ENCODE assay signal across 1 cellular context in genomic region chr9:136944519-136945332, GRCh38.
A peak's percentile ranks its signal among the peaks of the same experiment; 100 is the strongest.
TF ChIP-seq lines count a peak whose summit lies in the region.

Gene C8G, plus strand, starts transcription at chr9:136945243. Its CDS starts 78 bp downstream, at chr9:136945321.
Gene FBXW5, minus strand, starts transcription at chr9:136944738. Its CDS starts 655 bp downstream, at chr9:136944083.

TF ChIP-seq in K562, 482 proteins besides CTCF, POLR2A, EP300 and RAD21 (continued from another document and continues in another):
- TF ChIP-seq, protein P1, sequence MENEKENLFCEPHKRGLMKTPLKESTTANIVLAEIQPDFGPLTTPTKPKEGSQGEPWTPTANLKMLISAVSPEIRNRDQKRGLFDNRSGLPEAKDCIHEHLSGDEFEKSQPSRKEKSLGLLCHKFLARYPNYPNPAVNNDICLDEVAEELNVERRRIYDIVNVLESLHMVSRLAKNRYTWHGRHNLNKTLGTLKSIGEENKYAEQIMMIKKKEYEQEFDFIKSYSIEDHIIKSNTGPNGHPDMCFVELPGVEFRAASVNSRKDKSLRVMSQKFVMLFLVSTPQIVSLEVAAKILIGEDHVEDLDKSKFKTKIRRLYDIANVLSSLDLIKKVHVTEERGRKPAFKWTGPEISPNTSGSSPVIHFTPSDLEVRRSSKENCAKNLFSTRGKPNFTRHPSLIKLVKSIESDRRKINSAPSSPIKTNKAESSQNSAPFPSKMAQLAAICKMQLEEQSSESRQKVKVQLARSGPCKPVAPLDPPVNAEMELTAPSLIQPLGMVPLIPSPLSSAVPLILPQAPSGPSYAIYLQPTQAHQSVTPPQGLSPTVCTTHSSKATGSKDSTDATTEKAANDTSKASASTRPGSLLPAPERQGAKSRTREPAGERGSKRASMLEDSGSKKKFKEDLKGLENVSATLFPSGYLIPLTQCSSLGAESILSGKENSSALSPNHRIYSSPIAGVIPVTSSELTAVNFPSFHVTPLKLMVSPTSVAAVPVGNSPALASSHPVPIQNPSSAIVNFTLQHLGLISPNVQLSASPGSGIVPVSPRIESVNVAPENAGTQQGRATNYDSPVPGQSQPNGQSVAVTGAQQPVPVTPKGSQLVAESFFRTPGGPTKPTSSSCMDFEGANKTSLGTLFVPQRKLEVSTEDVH (IDR thresholded peaks at IDR 0.05; ENCODE audit: low read depth, partially characterized antibody) = peak; percentile 45
- TF ChIP-seq NONO (IDR thresholded peaks at IDR 0.05; ENCODE audit: low read depth in 2 of 2, low read length in 1 of 2) = peak in 1 of 2 experiments; percentile 89; a peak in 1 of 4 replicates
- peak; percentile 74; the same call in 1 of the 2 replicates for TF ChIP-seq ELF4 (CRISPR knock-in tag; IDR thresholded peaks at IDR 0.05)
- peak; percentile 71 to 77; a peak in 3 of 4 replicates for TF ChIP-seq FOXK2 (conservative IDR thresholded peaks at IDR 0.05 in 1 of 2, IDR thresholded peaks at IDR 0.05 in 1 of 2; ENCODE audit: low read depth in 2 of 2)
- no peak for TF ChIP-seq GATA2 (CRISPR knock-in tag; IDR thresholded peaks at IDR 0.05)
- peak; percentile 55; the same call in 1 of the 2 replicates for TF ChIP-seq SMARCA5 (IDR thresholded peaks at IDR 0.05)
- TF ChIP-seq, protein P2, sequence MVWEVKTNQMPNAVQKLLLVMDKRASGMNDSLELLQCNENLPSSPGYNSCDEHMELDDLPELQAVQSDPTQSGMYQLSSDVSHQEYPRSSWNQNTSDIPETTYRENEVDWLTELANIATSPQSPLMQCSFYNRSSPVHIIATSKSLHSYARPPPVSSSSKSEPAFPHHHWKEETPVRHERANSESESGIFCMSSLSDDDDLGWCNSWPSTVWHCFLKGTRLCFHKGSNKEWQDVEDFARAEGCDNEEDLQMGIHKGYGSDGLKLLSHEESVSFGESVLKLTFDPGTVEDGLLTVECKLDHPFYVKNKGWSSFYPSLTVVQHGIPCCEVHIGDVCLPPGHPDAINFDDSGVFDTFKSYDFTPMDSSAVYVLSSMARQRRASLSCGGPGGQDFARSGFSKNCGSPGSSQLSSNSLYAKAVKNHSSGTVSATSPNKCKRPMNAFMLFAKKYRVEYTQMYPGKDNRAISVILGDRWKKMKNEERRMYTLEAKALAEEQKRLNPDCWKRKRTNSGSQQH (CRISPR knock-in tag; IDR thresholded peaks at IDR 0.05) = peak; percentile 61; the same call in 1 of the 2 replicates
- peak; percentile 100 for TF ChIP-seq ZBTB17 (CRISPR knock-in tag; IDR thresholded peaks at IDR 0.05)
- TF ChIP-seq MAZ (CRISPR knock-in tag; conservative IDR thresholded peaks at IDR 0.05 in 1 of 2, IDR thresholded peaks at IDR 0.05 in 1 of 2) = peak; percentile 96 to 99
- peak in 1 of 2 experiments; percentile 34; a peak in 2 of 4 replicates for TF ChIP-seq RCOR1 (IDR thresholded peaks at IDR 0.05; ENCODE audit: borderline replicate concordance in 1 of 2, low read depth in 2 of 2, low read length in 2 of 2)
- peak; percentile 64; the same call in 1 of the 2 replicates for TF ChIP-seq RFX7 (CRISPR knock-in tag; IDR thresholded peaks at IDR 0.05)
- TF ChIP-seq HNRNPLL (IDR thresholded peaks at IDR 0.05; ENCODE audit: low read depth, low read length, poor library complexity, severe bottlenecking) = peak; percentile 57
- TF ChIP-seq TSHZ1 (CRISPR knock-in tag; IDR thresholded peaks at IDR 0.05) = 0 out of 2 replicates have a peak, but pooled peaks have one; percentile 32
- no peak for TF ChIP-seq ELK3 (CRISPR knock-in tag; IDR thresholded peaks at IDR 0.05)
- TF ChIP-seq NCOA4 (IDR thresholded peaks at IDR 0.05; ENCODE audit: partially characterized antibody) = no peak
- peak; percentile 80 for TF ChIP-seq RBM22 (IDR thresholded peaks at IDR 0.05; ENCODE audit: low read depth, low read length, poor library complexity, severe bottlenecking)
- TF ChIP-seq MTA3 (IDR thresholded peaks at IDR 0.05; ENCODE audit: borderline replicate concordance) = peak; percentile 82
- peak in 1 of 2 experiments; percentile 56 for TF ChIP-seq AFF1 (IDR thresholded peaks at IDR 0.05; ENCODE audit: low read depth in 1 of 2, partially characterized antibody in 2 of 2)
- no peak for TF ChIP-seq ZNF507 (tag; conservative IDR thresholded peaks at IDR 0.05)
- no peak for TF ChIP-seq ID3 (CRISPR knock-in tag; IDR thresholded peaks at IDR 0.05)
- TF ChIP-seq ID3 (tag; IDR thresholded peaks at IDR 0.05) = peak; percentile 66
- TF ChIP-seq PCBP1 (IDR thresholded peaks at IDR 0.05; ENCODE audit: low read depth, low read length, poor library complexity, severe bottlenecking) = peak; percentile 58
- peak; percentile 56; the same call in 1 of the 2 replicates for TF ChIP-seq ZNF324 (CRISPR knock-in tag; IDR thresholded peaks at IDR 0.05)
- TF ChIP-seq, protein P3, sequence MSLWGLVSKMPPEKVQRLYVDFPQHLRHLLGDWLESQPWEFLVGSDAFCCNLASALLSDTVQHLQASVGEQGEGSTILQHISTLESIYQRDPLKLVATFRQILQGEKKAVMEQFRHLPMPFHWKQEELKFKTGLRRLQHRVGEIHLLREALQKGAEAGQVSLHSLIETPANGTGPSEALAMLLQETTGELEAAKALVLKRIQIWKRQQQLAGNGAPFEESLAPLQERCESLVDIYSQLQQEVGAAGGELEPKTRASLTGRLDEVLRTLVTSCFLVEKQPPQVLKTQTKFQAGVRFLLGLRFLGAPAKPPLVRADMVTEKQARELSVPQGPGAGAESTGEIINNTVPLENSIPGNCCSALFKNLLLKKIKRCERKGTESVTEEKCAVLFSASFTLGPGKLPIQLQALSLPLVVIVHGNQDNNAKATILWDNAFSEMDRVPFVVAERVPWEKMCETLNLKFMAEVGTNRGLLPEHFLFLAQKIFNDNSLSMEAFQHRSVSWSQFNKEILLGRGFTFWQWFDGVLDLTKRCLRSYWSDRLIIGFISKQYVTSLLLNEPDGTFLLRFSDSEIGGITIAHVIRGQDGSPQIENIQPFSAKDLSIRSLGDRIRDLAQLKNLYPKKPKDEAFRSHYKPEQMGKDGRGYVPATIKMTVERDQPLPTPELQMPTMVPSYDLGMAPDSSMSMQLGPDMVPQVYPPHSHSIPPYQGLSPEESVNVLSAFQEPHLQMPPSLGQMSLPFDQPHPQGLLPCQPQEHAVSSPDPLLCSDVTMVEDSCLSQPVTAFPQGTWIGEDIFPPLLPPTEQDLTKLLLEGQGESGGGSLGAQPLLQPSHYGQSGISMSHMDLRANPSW (CRISPR knock-in tag; IDR thresholded peaks at IDR 0.05) = no peak
- TF ChIP-seq, protein P4, sequence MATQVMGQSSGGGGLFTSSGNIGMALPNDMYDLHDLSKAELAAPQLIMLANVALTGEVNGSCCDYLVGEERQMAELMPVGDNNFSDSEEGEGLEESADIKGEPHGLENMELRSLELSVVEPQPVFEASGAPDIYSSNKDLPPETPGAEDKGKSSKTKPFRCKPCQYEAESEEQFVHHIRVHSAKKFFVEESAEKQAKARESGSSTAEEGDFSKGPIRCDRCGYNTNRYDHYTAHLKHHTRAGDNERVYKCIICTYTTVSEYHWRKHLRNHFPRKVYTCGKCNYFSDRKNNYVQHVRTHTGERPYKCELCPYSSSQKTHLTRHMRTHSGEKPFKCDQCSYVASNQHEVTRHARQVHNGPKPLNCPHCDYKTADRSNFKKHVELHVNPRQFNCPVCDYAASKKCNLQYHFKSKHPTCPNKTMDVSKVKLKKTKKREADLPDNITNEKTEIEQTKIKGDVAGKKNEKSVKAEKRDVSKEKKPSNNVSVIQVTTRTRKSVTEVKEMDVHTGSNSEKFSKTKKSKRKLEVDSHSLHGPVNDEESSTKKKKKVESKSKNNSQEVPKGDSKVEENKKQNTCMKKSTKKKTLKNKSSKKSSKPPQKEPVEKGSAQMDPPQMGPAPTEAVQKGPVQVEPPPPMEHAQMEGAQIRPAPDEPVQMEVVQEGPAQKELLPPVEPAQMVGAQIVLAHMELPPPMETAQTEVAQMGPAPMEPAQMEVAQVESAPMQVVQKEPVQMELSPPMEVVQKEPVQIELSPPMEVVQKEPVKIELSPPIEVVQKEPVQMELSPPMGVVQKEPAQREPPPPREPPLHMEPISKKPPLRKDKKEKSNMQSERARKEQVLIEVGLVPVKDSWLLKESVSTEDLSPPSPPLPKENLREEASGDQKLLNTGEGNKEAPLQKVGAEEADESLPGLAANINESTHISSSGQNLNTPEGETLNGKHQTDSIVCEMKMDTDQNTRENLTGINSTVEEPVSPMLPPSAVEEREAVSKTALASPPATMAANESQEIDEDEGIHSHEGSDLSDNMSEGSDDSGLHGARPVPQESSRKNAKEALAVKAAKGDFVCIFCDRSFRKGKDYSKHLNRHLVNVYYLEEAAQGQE (CRISPR knock-in tag; IDR thresholded peaks at IDR 0.05; ENCODE audit: low read depth) = 0 out of 2 replicates have a peak, but pooled peaks have one; percentile 22
- TF ChIP-seq HDAC2 (IDR thresholded peaks at IDR 0.05) = peak; percentile 59; the same call in 1 of the 2 replicates
- 0 out of 2 replicates have a peak, but pooled peaks have one; percentile 40 for TF ChIP-seq ZNF766 (CRISPR knock-in tag; conservative IDR thresholded peaks at IDR 0.05)
- peak; percentile 89 for TF ChIP-seq CCNT2 (IDR thresholded peaks at IDR 0.05; ENCODE audit: borderline replicate concordance, extremely low read depth, insufficient read length, low read depth, low read length)
- no peak for TF ChIP-seq MAFK (IDR thresholded peaks at IDR 0.05; ENCODE audit: low read length)
- no peak for TF ChIP-seq SAFB2 (IDR thresholded peaks at IDR 0.05; ENCODE audit: borderline replicate concordance, low read depth, low read length, severe bottlenecking)
- TF ChIP-seq NR2C2 (CRISPR knock-in tag; IDR thresholded peaks at IDR 0.05) = no peak
- TF ChIP-seq NR2C2 (tag; IDR thresholded peaks at IDR 0.05) = peak; percentile 92
- TF ChIP-seq ZC3H11A (IDR thresholded peaks at IDR 0.05; ENCODE audit: low read depth, low read length) = peak; percentile 76; the same call in 1 of the 2 replicates
- 0 out of 2 replicates have a peak, but pooled peaks have one; percentile 72 for TF ChIP-seq NR1H2 (CRISPR knock-in tag; IDR thresholded peaks at IDR 0.05)
- TF ChIP-seq ZNF274 (IDR thresholded peaks at IDR 0.05; ENCODE audit: borderline replicate concordance, low read depth, low read length) = no peak
- peak; percentile 52; the same call in 1 of the 2 replicates for TF ChIP-seq ERF (CRISPR knock-in tag; IDR thresholded peaks at IDR 0.05)
- TF ChIP-seq TEAD4 (IDR thresholded peaks at IDR 0.05; ENCODE audit: low read length) = peak; percentile 49; the same call in 1 of the 2 replicates
- no peak for TF ChIP-seq TEAD4 (CRISPR knock-in tag; IDR thresholded peaks at IDR 0.05; ENCODE audit: borderline replicate concordance)
- TF ChIP-seq FIP1L1 (IDR thresholded peaks at IDR 0.05; ENCODE audit: low read depth, low read length, poor library complexity, severe bottlenecking) = peak; percentile 61
- TF ChIP-seq MEIS2 (IDR thresholded peaks at IDR 0.05; ENCODE audit: partially characterized antibody) = peak; percentile 90
- TF ChIP-seq SP1 (CRISPR knock-in tag; IDR thresholded peaks at IDR 0.05) = peak; percentile 96
